In genomic region chr12:120709976-120710804, GRCh38 we compare ENCODE assay signal across 8 cellular contexts. TPM values are rescaled to one million over a fixed set of nuclear protein-coding genes. Genes with fewer than 3 reads are reported as not detected.
DNase-seq lines count a peak whose midpoint lies in the region; ATAC-seq and TF ChIP-seq lines count a peak whose summit lies in the region.

Gene UNC119B, plus strand, starts transcription at chr12:120710458. Its CDS starts 17 bp downstream, at chr12:120710475.

- H3K4me1 Mint-ChIP-seq in activated T-helper 17 cell treated with anti-CD3 and anti-CD28 coated beads, Interleukin-2, amount 50 U/mL, for 72 hours = peaks cover 17% of the 10 kb centered on the region
- H3K4me1 Mint-ChIP-seq in natural killer cell treated with Interleukin-12 subunit alpha and Interleukin-12 subunit beta and Interleukin-15 and Interleukin-18, amount 100 ng/mL, for 72 hours (ENCODE audit: low read depth in 2 of 2) = peaks cover 25% of the 10 kb centered on the region in 2 donors

- TF ChIP-seq POLR2A in GM19193 (IDR thresholded peaks at IDR 0.05; ENCODE audit: extremely low read depth, insufficient read depth, insufficient read length) = peak; percentile 66

- DNase-seq in AG20443 (ENCODE audit: low spot score) = peak; percentile 93
- DNase-seq in RPMI7951 (ENCODE audit: low read depth) = peak; percentile 61
- DNase-seq in fibroblast of pulmonary artery (ENCODE audit: low read depth) = no peak
- DNase-seq in natural killer cell treated with Interleukin-12 subunit alpha and Interleukin-12 subunit beta and Interleukin-15 and Interleukin-18, amount 100 ng/mL, for 72 hours (ENCODE audit: low spot score) = peak; percentile 77
- DNase-seq in stimulated activated naive CD8-positive, alpha-beta T cell treated with anti-CD3 and anti-CD28 coated beads, Interleukin-15, Interleukin-2, amounts not matched to agents 100 U/mL and 50 U/mL, for 24 hours = peak; percentile 82

- H3K4me3 ChIP-seq in fibroblast of pulmonary artery (replicated peaks; ENCODE audit: low read depth, low read length) = peak within 1 kb of the TSS; percentile 77

- H3K4me3 Mint-ChIP-seq in activated T-helper 17 cell treated with anti-CD3 and anti-CD28 coated beads, Interleukin-2, amount 50 U/mL, for 72 hours = peak within 1 kb of the TSS; percentile 88
- H3K4me3 Mint-ChIP-seq in natural killer cell treated with Interleukin-12 subunit alpha and Interleukin-12 subunit beta and Interleukin-15 and Interleukin-18, amount 100 ng/mL, for 72 hours = peak within 1 kb of the TSS; percentile 94

- peaks cover 24% of the 10 kb centered on the region for H3K36me3 Mint-ChIP-seq in activated T-helper 17 cell treated with anti-CD3 and anti-CD28 coated beads, Interleukin-2, amount 50 U/mL, for 72 hours (ENCODE audit: low read depth)
- no peaks in the 10 kb centered on the region for H3K36me3 Mint-ChIP-seq in natural killer cell treated with Interleukin-12 subunit alpha and Interleukin-12 subunit beta and Interleukin-15 and Interleukin-18, amount 100 ng/mL, for 72 hours

- TF ChIP-seq CTCF in fibroblast of pulmonary artery (IDR thresholded peaks at IDR 0.05; ENCODE audit: low read length, missing control alignments) = no peak

- peak; percentile 69 for ATAC-seq in HG03460 (IDR thresholded peaks at IDR 0.05; ENCODE audit: unreplicated experiment)
- peak; percentile 82 for ATAC-seq in activated T-helper 17 cell treated with anti-CD3 and anti-CD28 coated beads, Interleukin-2, amount 50 U/mL, for 72 hours (replicated peaks)
- ATAC-seq in natural killer cell treated with Interleukin-12 subunit alpha and Interleukin-12 subunit beta and Interleukin-15 and Interleukin-18, amount 100 ng/mL, for 72 hours = peak; percentile 90 to 95
- peak; percentile 82 for ATAC-seq in stimulated activated naive CD8-positive, alpha-beta T cell treated with anti-CD3 and anti-CD28 coated beads, Interleukin-15, Interleukin-2, amounts not matched to agents 100 U/mL and 50 U/mL, for 24 hours

- H3K27ac Mint-ChIP-seq in activated T-helper 17 cell treated with anti-CD3 and anti-CD28 coated beads, Interleukin-2, amount 50 U/mL, for 72 hours = peak within 1 kb of the TSS; percentile 88
- H3K27ac Mint-ChIP-seq in natural killer cell treated with Interleukin-12 subunit alpha and Interleukin-12 subunit beta and Interleukin-15 and Interleukin-18, amount 100 ng/mL, for 72 hours = peak within 1 kb of the TSS; percentile 80 to 86

- no peaks in the 10 kb centered on the region for H3K9me3 Mint-ChIP-seq in activated T-helper 17 cell treated with anti-CD3 and anti-CD28 coated beads, Interleukin-2, amount 50 U/mL, for 72 hours
- no peaks in the 10 kb centered on the region for H3K9me3 Mint-ChIP-seq in natural killer cell treated with Interleukin-12 subunit alpha and Interleukin-12 subunit beta and Interleukin-15 and Interleukin-18, amount 100 ng/mL, for 72 hours

- no peaks in the 10 kb centered on the region for H3K27me3 Mint-ChIP-seq in activated T-helper 17 cell treated with anti-CD3 and anti-CD28 coated beads, Interleukin-2, amount 50 U/mL, for 72 hours
- H3K27me3 Mint-ChIP-seq in natural killer cell treated with Interleukin-12 subunit alpha and Interleukin-12 subunit beta and Interleukin-15 and Interleukin-18, amount 100 ng/mL, for 72 hours = no peaks in the 10 kb centered on the region

RNA-seq across cellular contexts. Expression of gene UNC119B, which starts in this region (rescaled TPM):
- total RNA-seq in RPMI7951 (2014; rRNA removed; shearing (Covaris generic)) = 10.2 and 10.7 TPM in 2 replicates
- total RNA-seq in activated T-helper 17 cell treated with anti-CD3 and anti-CD28 coated beads, Interleukin-2, amount 50 U/mL, for 72 hours = 10 to 100 TPM; 23.8 to 31.1 TPM
- total RNA-seq in natural killer cell treated with Interleukin-12 subunit alpha and Interleukin-12 subunit beta and Interleukin-15 and Interleukin-18, amount 100 ng/mL, for 72 hours = 10 to 100 TPM; 15.6 to 28.1 TPM
